ENCODE assay signal across 8 cellular contexts in the genomic region with DNA sequence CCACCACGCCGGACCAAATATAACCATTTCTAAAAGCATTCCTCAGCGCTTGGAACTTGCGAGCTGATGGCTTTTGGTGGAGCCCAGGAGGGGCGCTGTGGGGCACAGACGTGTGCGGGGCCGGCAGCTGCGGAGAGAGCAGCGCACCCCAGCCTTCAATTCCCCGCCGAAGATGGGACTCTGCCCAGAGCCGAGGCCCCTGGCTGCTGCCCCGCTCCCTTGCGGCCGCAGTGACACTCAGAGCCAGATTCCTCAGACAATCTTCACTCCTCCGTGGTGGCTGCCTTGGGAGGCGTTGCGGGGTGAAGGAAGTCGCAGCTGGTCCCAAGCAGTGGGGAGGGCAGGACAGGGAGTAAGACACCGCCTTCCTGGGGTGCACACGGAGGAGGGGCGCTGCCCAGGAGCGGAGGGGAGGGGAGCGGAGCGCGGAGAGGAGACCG.
DNase-seq lines count a peak whose midpoint lies in the region; ATAC-seq, FAIRE-seq and TF ChIP-seq lines count a peak whose summit lies in the region.

No MANE protein-coding gene starts in this region.

- H2AFZ ChIP-seq in endothelial cell of umbilical vein (ENCODE audit: low read depth, low read length), result peak overlapping the region; percentile 87

- H4K20me1 ChIP-seq in endothelial cell of umbilical vein (replicated peaks; ENCODE audit: control insufficient read depth, extremely low read depth, insufficient read depth, low read length), result no peaks in the 10 kb centered on the region

- DNase-seq in Caco-2, result no peak
- peak in 1 of 2 experiments; percentile 21 for DNase-seq in HL-60 (ENCODE audit: low read depth in 1 of 2, low spot score in 1 of 2)
- DNase-seq in activated CD8-positive, alpha-beta memory T cell treated with anti-CD3 and anti-CD28 coated beads, Interleukin-2, amount 10 ng/mL, durations not matched to agents 7 days and 5 days, result peak; percentile 54
- DNase-seq in endothelial cell of umbilical vein (ENCODE audit: low read depth, low spot score), result peak; percentile 55
- peak; percentile 51 to 64 for DNase-seq in lung microvascular endothelial cell (ENCODE audit: low read depth in 2 of 2)
- DNase-seq in stimulated activated CD4-positive, alpha-beta T cell treated with anti-CD3 and anti-CD28 coated beads, TNF-alpha, amount 100 ng/mL, for 48 hours (ENCODE audit: low read depth in 3 of 3), result peak in 2 of 3 donors; percentile 31 to 35
- no peak for DNase-seq in H4 (ENCODE audit: low spot score)

- ATAC-seq in activated CD8-positive, alpha-beta memory T cell treated with anti-CD3 and anti-CD28 coated beads, Interleukin-2, amount 10 ng/mL, durations not matched to agents 7 days and 5 days, result peak; percentile 78
- no peak for ATAC-seq in GM21737 (IDR thresholded peaks at IDR 0.05; ENCODE audit: unreplicated experiment)

- H3K36me3 ChIP-seq in Caco-2 (ENCODE audit: control insufficient read depth, insufficient read depth, low read length), result no peaks in the 10 kb centered on the region
- no peaks in the 10 kb centered on the region for H3K36me3 ChIP-seq in endothelial cell of umbilical vein (ENCODE audit: control insufficient read depth in 2 of 2, extremely low read depth in 1 of 2, insufficient read depth in 2 of 2, low read length in 2 of 2)

- peak; percentile 42 for FAIRE-seq in endothelial cell of umbilical vein (lab: Jason Lieb, UNC)

- H3K36me3 Mint-ChIP-seq in Caco-2 (ENCODE audit: insufficient read depth, unreplicated experiment), result no peaks in the 10 kb centered on the region
- H3K36me3 Mint-ChIP-seq in activated CD8-positive, alpha-beta memory T cell treated with anti-CD3 and anti-CD28 coated beads, Interleukin-2, amount 10 ng/mL, durations not matched to agents 7 days and 5 days, result peaks cover 4% of the 10 kb centered on the region

- BruUV-seq in Caco-2 (replicated peaks; lab: Mats Ljungman, UMichigan) (no TSS peak), endothelial cell of umbilical vein (replicated peaks; lab: Mats Ljungman, UMichigan) (no TSS peak)

- H3K4me1 ChIP-seq in Caco-2, result no peaks in the 10 kb centered on the region
- H3K4me1 ChIP-seq in endothelial cell of umbilical vein (ENCODE audit: control insufficient read depth, extremely low read depth, insufficient read depth, low read length), result peaks cover 8% of the 10 kb centered on the region

- CTCF ChIA-PET in Caco-2 (lab: Charles Lee), result interaction anchor here (0.5 kb wide), 1 partner anchor 791 kb away, joined by 5 read pairs; no protein-coding TSS in a partner anchor
- CTCF ChIA-PET in activated CD8-positive, alpha-beta memory T cell treated with anti-CD3 and anti-CD28 coated beads, Interleukin-2, amount 10 ng/mL, durations not matched to agents 7 days and 5 days (lab: Charles Lee), result interaction anchor here (0.7 to 2.4 kb wide), 13 partner anchors 9 to 1290 kb away, joined by 3 to 12 read pairs (median 5); no protein-coding TSS in a partner anchor
- CTCF ChIA-PET in endothelial cell of umbilical vein (lab: Charles Lee), result interaction anchor here (0.6 to 2.9 kb wide), 17 partner anchors 9 to 202 kb away, joined by 3 to 34 read pairs (median 4); no protein-coding TSS in a partner anchor

- no peaks in the 10 kb centered on the region for H3K9me1 ChIP-seq in endothelial cell of umbilical vein (replicated peaks; ENCODE audit: control insufficient read depth, extremely low read depth, insufficient read depth, low read length)

- no peak overlapping the region for H3K9ac ChIP-seq in endothelial cell of umbilical vein (replicated peaks; ENCODE audit: extremely low read depth, insufficient read depth, low read length)

- TF ChIP-seq CTCF in Caco-2 (IDR thresholded peaks at IDR 0.05; ENCODE audit: insufficient read depth in 1 of 2, low read depth in 1 of 2, low read length in 1 of 2, severe bottlenecking in 1 of 2, unreplicated experiment in 1 of 2) (no peak), HL-60 (IDR thresholded peaks at IDR 0.05; ENCODE audit: insufficient read depth, low read length) (peak; percentile 43), endothelial cell of umbilical vein (IDR thresholded peaks at IDR 0.05; ENCODE audit: extremely low read depth in 1 of 2, insufficient read depth in 1 of 2, low read depth in 1 of 2, low read length in 2 of 2) (peak; percentile 54 to 78)

- no peak overlapping the region for H3K4me3 ChIP-seq in Caco-2 (ENCODE audit: low read depth, low read length)
- peak overlapping the region; percentile 15 for H3K4me3 ChIP-seq in HL-60 (replicated peaks; ENCODE audit: insufficient read depth, low read length)
- H3K4me3 ChIP-seq in endothelial cell of umbilical vein (replicated peaks in 1 of 3; ENCODE audit: insufficient read depth in 1 of 3, low read depth in 1 of 3, low read length in 3 of 3), result peak overlapping the region; percentile 20 to 46 (median 28)

- H3K9me3 ChIP-seq in Caco-2 (no peaks in the 10 kb centered on the region), endothelial cell of umbilical vein (replicated peaks; ENCODE audit: control insufficient read depth, insufficient read depth, low read length) (no peaks in the 10 kb centered on the region)

- H3K27me3 ChIP-seq in Caco-2 (replicated peaks; ENCODE audit: control insufficient read depth, insufficient read depth, low read length) (no peaks in the 10 kb centered on the region), HL-60 (ENCODE audit: insufficient read depth, poor library complexity, severe bottlenecking) (peaks cover 11% of the 10 kb centered on the region), endothelial cell of umbilical vein (ENCODE audit: control insufficient read depth in 2 of 2, insufficient read depth in 2 of 2, low read length in 2 of 2) (peaks cover 33% of the 10 kb centered on the region in 2 experiments)

- no peaks in the 10 kb centered on the region for H3K4me1 Mint-ChIP-seq in Caco-2 (ENCODE audit: low read depth, unreplicated experiment)
- peaks cover 16% of the 10 kb centered on the region for H3K4me1 Mint-ChIP-seq in activated CD8-positive, alpha-beta memory T cell treated with anti-CD3 and anti-CD28 coated beads, Interleukin-2, amount 10 ng/mL, durations not matched to agents 7 days and 5 days

- no peaks in the 10 kb centered on the region for H3K79me2 ChIP-seq in endothelial cell of umbilical vein (ENCODE audit: control insufficient read depth, insufficient read depth, low read length)

- no peaks in the 10 kb centered on the region for H3K9me3 Mint-ChIP-seq in Caco-2 (ENCODE audit: unreplicated experiment)
- peaks cover 3% of the 10 kb centered on the region for H3K9me3 Mint-ChIP-seq in activated CD8-positive, alpha-beta memory T cell treated with anti-CD3 and anti-CD28 coated beads, Interleukin-2, amount 10 ng/mL, durations not matched to agents 7 days and 5 days (ENCODE audit: low read depth)

- POLR2A ChIA-PET in Caco-2 (lab: Charles Lee) (no interaction called here), endothelial cell of umbilical vein (lab: Charles Lee) (interaction anchor here (0.5 kb wide), 1 partner anchor 221 kb away, joined by 4 read pairs; no protein-coding TSS in a partner anchor)

- no peak overlapping the region for H3K27ac ChIP-seq in HL-60 (replicated peaks)
- H3K27ac ChIP-seq in endothelial cell of umbilical vein (ENCODE audit: insufficient read depth, low read depth, low read length), result no peak overlapping the region

- dilution Hi-C loops in endothelial cell of umbilical vein (cut with MboI; ENCODE audit: extremely low pct_ligation_motif_present, low sequenced_read_pairs), result no loop called here

- intact Hi-C loops in Caco-2 (cut with micrococcal nuclease; ENCODE audit: unreplicated experiment) (no loop called here), endothelial cell of umbilical vein (cut with micrococcal nuclease) (loop anchor here (2.0 kb wide), 1 partner anchor 39 kb away; no protein-coding TSS in a partner anchor)

- no peaks in the 10 kb centered on the region for H3K27me3 Mint-ChIP-seq in Caco-2 (ENCODE audit: insufficient read depth, unreplicated experiment)
- peaks cover 58% of the 10 kb centered on the region for H3K27me3 Mint-ChIP-seq in activated CD8-positive, alpha-beta memory T cell treated with anti-CD3 and anti-CD28 coated beads, Interleukin-2, amount 10 ng/mL, durations not matched to agents 7 days and 5 days

- peak overlapping the region; percentile 65 for H3K4me3 Mint-ChIP-seq in Caco-2 (ENCODE audit: unreplicated experiment)
- peak overlapping the region; percentile 76 for H3K4me3 Mint-ChIP-seq in activated CD8-positive, alpha-beta memory T cell treated with anti-CD3 and anti-CD28 coated beads, Interleukin-2, amount 10 ng/mL, durations not matched to agents 7 days and 5 days

- TF ChIP-seq POLR2A in endothelial cell of umbilical vein (IDR thresholded peaks at IDR 0.05; ENCODE audit: low read depth, low read length), result no peak

- peak overlapping the region; percentile 83 for H3K4me2 ChIP-seq in endothelial cell of umbilical vein (ENCODE audit: insufficient read depth, low read length)

- no peak overlapping the region for H3K27ac Mint-ChIP-seq in Caco-2 (ENCODE audit: unreplicated experiment)
- no peak overlapping the region for H3K27ac Mint-ChIP-seq in activated CD8-positive, alpha-beta memory T cell treated with anti-CD3 and anti-CD28 coated beads, Interleukin-2, amount 10 ng/mL, durations not matched to agents 7 days and 5 days

TF ChIP-seq in endothelial cell of umbilical vein, 7 proteins besides CTCF, POLR2A, EP300 and RAD21:
- TF ChIP-seq FOS (IDR thresholded peaks at IDR 0.05; ENCODE audit: borderline replicate concordance, insufficient read depth, low read length) (no peak), GATA2 (IDR thresholded peaks at IDR 0.05; ENCODE audit: insufficient read depth, insufficient read length, low read depth, low read length) (no peak), POLR2AphosphoS5 (IDR thresholded peaks at IDR 0.05; ENCODE audit: insufficient read depth, low read depth, low read length) (no peak), JUN (IDR thresholded peaks at IDR 0.05; ENCODE audit: borderline replicate concordance, insufficient read depth, insufficient read length, low read depth) (no peak), MYC (IDR thresholded peaks at IDR 0.05; ENCODE audit: low read depth, low read length) (no peak), EZH2 (IDR thresholded peaks at IDR 0.05; ENCODE audit: borderline replicate concordance, low read depth, low read length, severe bottlenecking) (no peak)
- TF ChIP-seq, protein P1, sequence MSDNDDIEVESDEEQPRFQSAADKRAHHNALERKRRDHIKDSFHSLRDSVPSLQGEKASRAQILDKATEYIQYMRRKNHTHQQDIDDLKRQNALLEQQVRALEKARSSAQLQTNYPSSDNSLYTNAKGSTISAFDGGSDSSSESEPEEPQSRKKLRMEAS (IDR thresholded peaks at IDR 0.05; ENCODE audit: insufficient read depth, insufficient read length), result no peak

Comparison
In these comparisons a context has a peak if more than half of its experiments do, and no peak if none do; other contexts are left out.
1. DNase-seq: peak in activated CD8-positive, alpha-beta memory T cell treated with anti-CD3 and anti-CD28 coated beads, Interleukin-2, amount 10 ng/mL, durations not matched to agents 7 days and 5 days (single experiment), endothelial cell of umbilical vein (single experiment), lung microvascular endothelial cell (2 of 2) and stimulated activated CD4-positive, alpha-beta T cell treated with anti-CD3 and anti-CD28 coated beads, TNF-alpha, amount 100 ng/mL, for 48 hours (2 of 3); none in Caco-2 (0 of 2) and H4 (single experiment).
2. CTCF ChIP-seq: peak in HL-60 (single experiment) and endothelial cell of umbilical vein (2 of 2); none in Caco-2 (0 of 2).